Comparison of ENCODE assay signal across 1 cellular context in genomic region chr1:20586939-20587638, GRCh38.
TF ChIP-seq lines count a peak whose summit lies in the region.

No MANE protein-coding gene starts in this region.

TF ChIP-seq in HepG2, 621 proteins besides CTCF, POLR2A, EP300 and RAD21:
- peak; percentile 28 for TF ChIP-seq HNRNPK (IDR thresholded peaks at IDR 0.05; ENCODE audit: low read depth, low read length, poor library complexity, severe bottlenecking)
- no peak for TF ChIP-seq SNAI1 (CRISPR knock-in tag; IDR thresholded peaks at IDR 0.05; ENCODE audit: borderline replicate concordance)
- no peak for TF ChIP-seq ZNF20 (CRISPR knock-in tag; IDR thresholded peaks at IDR 0.05)
- TF ChIP-seq ZNF891 (CRISPR knock-in tag; IDR thresholded peaks at IDR 0.05) = no peak
- TF ChIP-seq ZNF547 (CRISPR knock-in tag; IDR thresholded peaks at IDR 0.05) = no peak
- TF ChIP-seq ZNF570 (CRISPR knock-in tag; IDR thresholded peaks at IDR 0.05; ENCODE audit: borderline replicate concordance) = no peak
- TF ChIP-seq, protein P1, sequence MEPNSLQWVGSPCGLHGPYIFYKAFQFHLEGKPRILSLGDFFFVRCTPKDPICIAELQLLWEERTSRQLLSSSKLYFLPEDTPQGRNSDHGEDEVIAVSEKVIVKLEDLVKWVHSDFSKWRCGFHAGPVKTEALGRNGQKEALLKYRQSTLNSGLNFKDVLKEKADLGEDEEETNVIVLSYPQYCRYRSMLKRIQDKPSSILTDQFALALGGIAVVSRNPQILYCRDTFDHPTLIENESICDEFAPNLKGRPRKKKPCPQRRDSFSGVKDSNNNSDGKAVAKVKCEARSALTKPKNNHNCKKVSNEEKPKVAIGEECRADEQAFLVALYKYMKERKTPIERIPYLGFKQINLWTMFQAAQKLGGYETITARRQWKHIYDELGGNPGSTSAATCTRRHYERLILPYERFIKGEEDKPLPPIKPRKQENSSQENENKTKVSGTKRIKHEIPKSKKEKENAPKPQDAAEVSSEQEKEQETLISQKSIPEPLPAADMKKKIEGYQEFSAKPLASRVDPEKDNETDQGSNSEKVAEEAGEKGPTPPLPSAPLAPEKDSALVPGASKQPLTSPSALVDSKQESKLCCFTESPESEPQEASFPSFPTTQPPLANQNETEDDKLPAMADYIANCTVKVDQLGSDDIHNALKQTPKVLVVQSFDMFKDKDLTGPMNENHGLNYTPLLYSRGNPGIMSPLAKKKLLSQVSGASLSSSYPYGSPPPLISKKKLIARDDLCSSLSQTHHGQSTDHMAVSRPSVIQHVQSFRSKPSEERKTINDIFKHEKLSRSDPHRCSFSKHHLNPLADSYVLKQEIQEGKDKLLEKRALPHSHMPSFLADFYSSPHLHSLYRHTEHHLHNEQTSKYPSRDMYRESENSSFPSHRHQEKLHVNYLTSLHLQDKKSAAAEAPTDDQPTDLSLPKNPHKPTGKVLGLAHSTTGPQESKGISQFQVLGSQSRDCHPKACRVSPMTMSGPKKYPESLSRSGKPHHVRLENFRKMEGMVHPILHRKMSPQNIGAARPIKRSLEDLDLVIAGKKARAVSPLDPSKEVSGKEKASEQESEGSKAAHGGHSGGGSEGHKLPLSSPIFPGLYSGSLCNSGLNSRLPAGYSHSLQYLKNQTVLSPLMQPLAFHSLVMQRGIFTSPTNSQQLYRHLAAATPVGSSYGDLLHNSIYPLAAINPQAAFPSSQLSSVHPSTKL (CRISPR knock-in tag; IDR thresholded peaks at IDR 0.05) = no peak
